Comparison of ENCODE assay signal across 1 cellular context in genomic region chr17:7445011-7445927, GRCh38.
TF ChIP-seq lines count a peak whose summit lies in the region.

CHRNB1 (plus strand) TSS chr17:7445061; CDS start chr17:7445128, 67 bp downstream.

TF ChIP-seq in H1, 55 proteins besides CTCF, POLR2A, EP300 and RAD21:
- TF ChIP-seq HDAC2 (IDR thresholded peaks at IDR 0.05; ENCODE audit: borderline replicate concordance in 1 of 2, low read depth in 2 of 2, low read length in 2 of 2) (0 out of 4 replicates have a peak, but pooled peaks of 1 of the 2 experiments have one; percentile 30), TBP (IDR thresholded peaks at IDR 0.05; ENCODE audit: low read depth, low read length) (0 out of 2 replicates have a peak, but pooled peaks have one; percentile 12), KDM4A (IDR thresholded peaks at IDR 0.05; ENCODE audit: low read depth, low read length, severe bottlenecking) (peak; percentile 84), SIN3A (conservative IDR thresholded peaks at IDR 0.05 in 1 of 2, IDR thresholded peaks at IDR 0.05 in 1 of 2; ENCODE audit: low read depth in 1 of 2, low read length in 2 of 2) (peak in 1 of 2 experiments; percentile 45; a peak in 1 of 4 replicates), JUND (IDR thresholded peaks at IDR 0.05; ENCODE audit: low read length) (0 out of 2 replicates have a peak, but pooled peaks have one; percentile 15), ASH2L (IDR thresholded peaks at IDR 0.05; ENCODE audit: low read length) (peak; percentile 72), CREB1 (IDR thresholded peaks at IDR 0.05) (peak; percentile 39; the same call in 1 of the 2 replicates), TAF1 (IDR thresholded peaks at IDR 0.05; ENCODE audit: low read depth, low read length) (peak; percentile 28; the same call in 1 of the 2 replicates), EGR1 (IDR thresholded peaks at IDR 0.05; ENCODE audit: borderline replicate concordance, low read depth, low read length) (no peak), SP2 (IDR thresholded peaks at IDR 0.05; ENCODE audit: low read length) (no peak), TAF7 (optimal IDR thresholded peaks at IDR 0.05; ENCODE audit: borderline replicate concordance, low read depth, low read length) (peak; percentile 43), CTBP2 (IDR thresholded peaks at IDR 0.05; ENCODE audit: borderline replicate concordance, insufficient read depth, insufficient read length, low read length) (peak; percentile 25), RXRA (IDR thresholded peaks at IDR 0.05; ENCODE audit: insufficient read depth, low read depth, low read length) (no peak)
